ENCODE assay signal across 28 cellular contexts in genomic region chr14:55840821-55841220, GRCh38.
"Had no signal": no experiment of that assay in that cellular context is flagged by ENCODE, and none has a peak within 500 bp of the region (broad histone marks: within the 10 kb centered on the region; RNA-seq: fewer than 3 reads in every experiment).

No MANE protein-coding gene starts in this region.

- H3K4me1 ChIP-seq: left lung, right atrium auricular region, stomach, testis, thyroid gland, upper lobe of right lung, uterus had no signal

- H3K27ac ChIP-seq: left lung, lower lobe of right lung, ovary, right atrium auricular region, skin epidermis, stomach, testis, thyroid gland, transverse colon, upper lobe of right lung, uterus had no signal

- H3K27ac Mint-ChIP-seq: immature natural killer cell; mesothelial cell of epicardium; naive B cell; natural killer cell; progenitor cell of endocrine pancreas; stimulated activated naive B cell treated with anti-CD40 and anti-IgM and Interleukin-4, amounts not matched to agents 10 μg/mL and 1 μg/mL and 100 μg/mL, for 72 hours had no signal

- DNase-seq: hypothalamus; immature natural killer cell; kidney; left colon; left lung; lower lobe of right lung; mesendoderm; naive B cell; natural killer cell; ovary; stimulated activated CD4-positive, alpha-beta T cell treated with anti-CD3 and anti-CD28 coated beads, Interleukin-12 subunit alpha, Interleukin-12 subunit beta, amount 100 ng/mL, for 4 hours; stimulated activated CD4-positive, alpha-beta T cell treated with anti-CD3 and anti-CD28 coated beads, Interleukin-15, amount 100 ng/mL, for 24 hours; stimulated activated CD4-positive, alpha-beta T cell treated with anti-CD3 and anti-CD28 coated beads, Interleukin-2, amount 100 ng/mL, for 24 hours; stimulated activated CD4-positive, alpha-beta T cell treated with anti-CD3 and anti-CD28 coated beads, Interleukin-4, amount 100 ng/mL, for 1 hour; stimulated activated naive B cell treated with anti-CD40 and anti-IgM and Interleukin-4, amounts not matched to agents 10 μg/mL and 1 μg/mL and 100 μg/mL, for 72 hours; stimulated activated naive CD8-positive, alpha-beta T cell treated with anti-CD3 and anti-CD28 coated beads, Interleukin-15, Interleukin-2, amounts not matched to agents 100 U/mL and 50 U/mL, for 24 hours; stomach; testis; thyroid gland; transverse colon; upper lobe of right lung; uterus had no signal

- FAIRE-seq: islet of Langerhans, kidney had no signal

- H3K9me3 ChIP-seq: left lung, lower lobe of right lung, stomach, testis, thyroid gland, transverse colon, upper lobe of right lung, uterus had no signal

- H3K9me3 Mint-ChIP-seq: immature natural killer cell, natural killer cell had no signal

- ATAC-seq: left colon; natural killer cell; sciatic nerve; stimulated activated naive B cell treated with anti-CD40 and anti-IgM and Interleukin-4, amounts not matched to agents 10 μg/mL and 1 μg/mL and 100 μg/mL, for 72 hours; stimulated activated naive CD8-positive, alpha-beta T cell treated with anti-CD3 and anti-CD28 coated beads, Interleukin-15, Interleukin-2, amounts not matched to agents 100 U/mL and 50 U/mL, for 24 hours had no signal

- H3K27me3 ChIP-seq: left lung, ovary, right atrium auricular region, stomach, testis, thyroid gland, transverse colon, upper lobe of right lung, uterus had no signal

- H3K36me3 ChIP-seq: left lung, lower lobe of right lung, ovary, right atrium auricular region, stomach, thyroid gland, transverse colon, upper lobe of right lung, uterus had no signal

- H3K27me3 Mint-ChIP-seq: progenitor cell of endocrine pancreas had no signal

- H3K4me3 ChIP-seq: left lung, lower lobe of right lung, ovary, right atrium auricular region, skin epidermis, stomach, testis, thyroid gland, transverse colon, upper lobe of right lung, uterus had no signal

- H3K36me3 Mint-ChIP-seq: mesothelial cell of epicardium, naive B cell, natural killer cell had no signal

- H3K4me3 Mint-ChIP-seq: immature natural killer cell; mesothelial cell of epicardium; naive B cell; natural killer cell; stimulated activated naive B cell treated with anti-CD40 and anti-IgM and Interleukin-4, amounts not matched to agents 10 μg/mL and 1 μg/mL and 100 μg/mL, for 72 hours had no signal

- H3K4me1 Mint-ChIP-seq: mesothelial cell of epicardium; naive B cell; natural killer cell; stimulated activated naive B cell treated with anti-CD40 and anti-IgM and Interleukin-4, amounts not matched to agents 10 μg/mL and 1 μg/mL and 100 μg/mL, for 72 hours had no signal
